1 cellular context compared by ENCODE assay signal in genomic region chr1:18668750-18669404, GRCh38.
TF ChIP-seq lines count a peak whose summit lies in the region.

No MANE protein-coding gene starts in this region.

TF ChIP-seq in GM23338, 12 proteins besides CTCF, POLR2A, EP300 and RAD21 (continued from another document):
- TF ChIP-seq ZNF462 (CRISPR knock-in tag; IDR thresholded peaks at IDR 0.05) = no peak
